ENCODE assay signal across 16 cellular contexts in genomic region chr12:54014315-54015209, GRCh38. TPM values are rescaled to one million over a fixed set of nuclear protein-coding genes. Genes with fewer than 3 reads are reported as not detected.
DNase-seq lines count a peak whose midpoint lies in the region; ATAC-seq and TF ChIP-seq lines count a peak whose summit lies in the region.
"Had no signal": no experiment of that assay in that cellular context is flagged by ENCODE, and none has a peak within 500 bp of the region (broad histone marks: within the 10 kb centered on the region; RNA-seq: fewer than 3 reads in every experiment).

No MANE protein-coding gene starts in this region.

- no peak for TF ChIP-seq CTCF in WERI-Rb-1 (IDR thresholded peaks at IDR 0.05; ENCODE audit: low read depth, low read length)
- TF ChIP-seq CTCF in hepatocyte (IDR thresholded peaks at IDR 0.05; ENCODE audit: poor library complexity): no peak

- no peak overlapping the region for H3K27ac Mint-ChIP-seq in T-helper 2 cell treated with Interferon-gamma antibody and Interleukin-4, amounts not matched to agents 5 μg/mL and 100 μg/mL, for 36 hours

- H3K27me3 ChIP-seq in WERI-Rb-1 (ENCODE audit: insufficient read depth, low read depth, severe bottlenecking) (no peaks in the 10 kb centered on the region), hepatocyte (peaks cover 77% of the 10 kb centered on the region), skeletal muscle tissue (ENCODE audit: control insufficient read depth in 3 of 3, insufficient read depth in 3 of 3, low read length in 3 of 3) (peaks cover 0 to 2% (median 0%) of the 10 kb centered on the region in 3 donors)
- H3K27me3 ChIP-seq: testis had no signal

- H3K27me3 Mint-ChIP-seq in T-helper 2 cell treated with Interferon-gamma antibody and Interleukin-4, amounts not matched to agents 5 μg/mL and 100 μg/mL, for 36 hours (ENCODE audit: low read depth): peaks cover 85% of the 10 kb centered on the region

- WGBS in hepatocyte (ENCODE audit: low lambda C conversion rate, missing lambda C conversion rate): 12% methylated on average over 39 of the region's 41 CpGs

- DNase-seq in T-helper 2 cell treated with Interferon-gamma antibody and Interleukin-4, amounts not matched to agents 5 μg/mL and 100 μg/mL, for 36 hours (ENCODE audit: low spot score): no peak
- DNase-seq in T-helper 2 cell: no peak
- no peak for DNase-seq in WERI-Rb-1
- no peak for DNase-seq in hepatocyte (ENCODE audit: low spot score)
- no peak for DNase-seq in NK-92 (lab: John Stamatoyannopoulos, UW; ENCODE audit: unreplicated experiment)
- DNase-seq: activated CD4-positive, alpha-beta T cell treated with anti-CD3 and anti-CD28 coated beads, Interleukin-2, amount 50 U/mL, for 1 hour; activated gamma-delta T cell; NCI-H2171 treated with DMSO at 0.1 percent for 48 hours; T-cell; testis had no signal

- H3K4me3 Mint-ChIP-seq in T-helper 2 cell treated with Interferon-gamma antibody and Interleukin-4, amounts not matched to agents 5 μg/mL and 100 μg/mL, for 36 hours: peak overlapping the region; percentile 29

- H3K9me3 Mint-ChIP-seq in T-helper 2 cell treated with Interferon-gamma antibody and Interleukin-4, amounts not matched to agents 5 μg/mL and 100 μg/mL, for 36 hours: no peaks in the 10 kb centered on the region
- H3K9me3 Mint-ChIP-seq: naive thymus-derived CD8-positive, alpha-beta T cell; T-cell had no signal

- H3K36me3 Mint-ChIP-seq in T-helper 2 cell treated with Interferon-gamma antibody and Interleukin-4, amounts not matched to agents 5 μg/mL and 100 μg/mL, for 36 hours (ENCODE audit: low read depth): no peaks in the 10 kb centered on the region
- H3K36me3 Mint-ChIP-seq: T-cell had no signal

- H3K36me3 ChIP-seq in WERI-Rb-1 (no peaks in the 10 kb centered on the region), hepatocyte (replicated peaks; ENCODE audit: insufficient read depth, low read depth) (no peaks in the 10 kb centered on the region), skeletal muscle tissue (ENCODE audit: control insufficient read depth in 3 of 3, insufficient read depth in 3 of 3, low read length in 3 of 3) (no peaks in the 10 kb centered on the region)

- H3K9ac ChIP-seq in skeletal muscle tissue (ENCODE audit: low read depth in 1 of 3, low read length in 3 of 3): peak overlapping the region; percentile 89 to 90 (median 89)

- H3K4me1 ChIP-seq in hepatocyte (ENCODE audit: insufficient read depth) (peaks cover 13% of the 10 kb centered on the region), skeletal muscle tissue (ENCODE audit: control insufficient read depth in 3 of 3, insufficient read depth in 3 of 3, low read length in 3 of 3) (peaks cover 35 to 48% (median 36%) of the 10 kb centered on the region in 3 donors)

- peaks cover 10% of the 10 kb centered on the region for H3K4me1 Mint-ChIP-seq in T-helper 2 cell treated with Interferon-gamma antibody and Interleukin-4, amounts not matched to agents 5 μg/mL and 100 μg/mL, for 36 hours (ENCODE audit: low read depth)

- H3K27ac ChIP-seq in WERI-Rb-1 (peak overlapping the region; percentile 60), hepatocyte (peak overlapping the region; percentile 28), skeletal muscle tissue (ENCODE audit: low read depth, low read length) (peak overlapping the region; percentile 93)
- H3K27ac ChIP-seq: testis had no signal

- no peak overlapping the region for H2AFZ ChIP-seq in hepatocyte

- ATAC-seq in GM21528 (IDR thresholded peaks at IDR 0.05; ENCODE audit: low FRiP score, unreplicated experiment) (no peak), HG03045 (IDR thresholded peaks at IDR 0.05; ENCODE audit: unreplicated experiment) (no peak)
- ATAC-seq: naive thymus-derived CD8-positive, alpha-beta T cell; sciatic nerve; T-cell had no signal

- peaks cover 14% of the 10 kb centered on the region for H3K79me2 ChIP-seq in hepatocyte

- no peaks in the 10 kb centered on the region for H3K9me2 ChIP-seq in hepatocyte (replicated peaks; ENCODE audit: insufficient read depth)

- H3K4me3 ChIP-seq in WERI-Rb-1 (ENCODE audit: low read depth, low read length) (no peak overlapping the region), hepatocyte (no peak overlapping the region), skeletal muscle tissue (ENCODE audit: low read length in 3 of 3) (peak overlapping the region; percentile 63 to 74 (median 74))
- H3K4me3 ChIP-seq: testis had no signal

- H3K9me3 ChIP-seq in WERI-Rb-1 (ENCODE audit: severe bottlenecking) (no peaks in the 10 kb centered on the region), hepatocyte (ENCODE audit: low read depth) (no peaks in the 10 kb centered on the region), skeletal muscle tissue (ENCODE audit: control insufficient read depth in 3 of 3, low read length in 3 of 3) (no peaks in the 10 kb centered on the region)
- H3K9me3 ChIP-seq: testis had no signal

- H4K20me1 ChIP-seq in hepatocyte (ENCODE audit: insufficient read depth, poor library complexity, severe bottlenecking): no peaks in the 10 kb centered on the region

- peak overlapping the region; percentile 59 for H3K4me2 ChIP-seq in hepatocyte

RNA-seq across cellular contexts. Expression of gene HOXC8, which starts 5.8 kb away (rescaled TPM):
- 1.6 and 2.0 TPM in 2 replicates for total RNA-seq in hepatocyte
- polyA plus RNA-seq in hepatocyte: 6.4 and 8.5 TPM in 2 replicates
- 0.52 TPM for total RNA-seq in skeletal muscle tissue
- total RNA-seq: A172; naive thymus-derived CD8-positive, alpha-beta T cell; T-cell had no signal
- polyA plus RNA-seq: naive thymus-derived CD8-positive, alpha-beta T cell had no signal

RNA-seq across cellular contexts. Expression of gene HOXC6, which starts 13.7 kb away (rescaled TPM):
- total RNA-seq in hepatocyte: 2.6 and 4.5 TPM in 2 replicates
- 11.1 and 12.1 TPM in 2 replicates for polyA plus RNA-seq in hepatocyte
- 2.6 TPM for total RNA-seq in skeletal muscle tissue
- total RNA-seq: naive thymus-derived CD8-positive, alpha-beta T cell; T-cell had no signal
- polyA plus RNA-seq: naive thymus-derived CD8-positive, alpha-beta T cell had no signal

RNA-seq across cellular contexts. Expression of gene HOXC9, which starts 14.6 kb away (rescaled TPM):
- total RNA-seq in hepatocyte (0.10 and 0.60 TPM in 2 replicates), skeletal muscle tissue (4.2 TPM)
- polyA plus RNA-seq in hepatocyte: 2.7 and 4.1 TPM in 2 replicates
- total RNA-seq: naive thymus-derived CD8-positive, alpha-beta T cell; T-cell had no signal
- polyA plus RNA-seq: naive thymus-derived CD8-positive, alpha-beta T cell had no signal

RNA-seq across cellular contexts. Expression of gene HOXC5, which starts 18.3 kb away (rescaled TPM):
- total RNA-seq in hepatocyte: 0.20 and 0.40 TPM in 2 replicates
- polyA plus RNA-seq in hepatocyte: 0.18 and 1.1 TPM in 2 replicates
- total RNA-seq in skeletal muscle tissue: 0.52 TPM
- total RNA-seq: A172; naive thymus-derived CD8-positive, alpha-beta T cell; T-cell had no signal
- polyA plus RNA-seq: naive thymus-derived CD8-positive, alpha-beta T cell had no signal

RNA-seq across cellular contexts. Expression of gene HOXC10, which starts 29.6 kb away (rescaled TPM):
- 0.23 and 0.60 TPM in 2 replicates for total RNA-seq in hepatocyte
- polyA plus RNA-seq in hepatocyte: 1.6 and 1.7 TPM in 2 replicates
- total RNA-seq in skeletal muscle tissue: 3.7 TPM
- total RNA-seq: naive thymus-derived CD8-positive, alpha-beta T cell had no signal
- polyA plus RNA-seq: naive thymus-derived CD8-positive, alpha-beta T cell had no signal

Comparison
In these comparisons a context has a peak if more than half of its experiments do, and no peak if none do; other contexts are left out.
1. H3K27ac ChIP-seq: peak in every context shown above with its lines; median percentile 93 in skeletal muscle tissue; 60 in WERI-Rb-1; 28 in hepatocyte.
2. H3K4me3 ChIP-seq: peak in skeletal muscle tissue (3 of 3); none in WERI-Rb-1 (single experiment) and hepatocyte (single experiment).